In genomic region chr19:45793178-45793564, GRCh38 we compare ENCODE assay signal across 10 cellular contexts. TPM values are rescaled to one million over a fixed set of nuclear protein-coding genes. Genes with fewer than 3 reads are reported as not detected.
A peak's percentile ranks its signal among the peaks of the same experiment; 100 is the strongest.
DNase-seq lines count a peak whose midpoint lies in the region; ATAC-seq and TF ChIP-seq lines count a peak whose summit lies in the region.
"Had no signal": no experiment of that assay in that cellular context is flagged by ENCODE, and none has a peak within 500 bp of the region (broad histone marks: within the 10 kb centered on the region; RNA-seq: fewer than 3 reads in every experiment).

No MANE protein-coding gene starts in this region.

- no peak overlapping the region for H2AFZ ChIP-seq in KMS-11 (ENCODE audit: low read depth)
- H2AFZ ChIP-seq in neuronal stem cell (ENCODE audit: low read length): peak overlapping the region; percentile 51

- peak overlapping the region; percentile 79 to 96 (median 91) for H3K27ac Mint-ChIP-seq in CD4-positive, alpha-beta memory T cell

- H4K91ac ChIP-seq in neuronal stem cell (ENCODE audit: low read depth, low read length, poor library complexity): no peak overlapping the region

- no peak overlapping the region for H2AK5ac ChIP-seq in neuronal stem cell (ENCODE audit: low read depth, low read length)

- peak overlapping the region; percentile 77 to 92 (median 85) for H3K4me3 Mint-ChIP-seq in CD4-positive, alpha-beta memory T cell

- H3K14ac ChIP-seq in neuronal stem cell (ENCODE audit: low read length): no peak overlapping the region

- no peak overlapping the region for H2BK120ac ChIP-seq in neuronal stem cell (ENCODE audit: low read depth, low read length)

- no peak overlapping the region for H4K8ac ChIP-seq in neuronal stem cell (ENCODE audit: low read depth, low read length)

- H3K9me3 Mint-ChIP-seq in CD4-positive, alpha-beta memory T cell: no peaks in the 10 kb centered on the region

- no peaks in the 10 kb centered on the region for H3K9me3 ChIP-seq in CD4-positive, alpha-beta memory T cell (ENCODE audit: control insufficient read depth in 1 of 2, low read length in 2 of 2)
- no peaks in the 10 kb centered on the region for H3K9me3 ChIP-seq in neuronal stem cell (replicated peaks in 1 of 2; ENCODE audit: control insufficient read depth in 2 of 2, insufficient read depth in 1 of 2, low read depth in 1 of 2, low read length in 2 of 2)
- H3K9me3 ChIP-seq: testis had no signal

- ATAC-seq in GM21423 (IDR thresholded peaks at IDR 0.05; ENCODE audit: unreplicated experiment) (no peak), HG03095 (IDR thresholded peaks at IDR 0.05; ENCODE audit: unreplicated experiment) (no peak), GM21576 (IDR thresholded peaks at IDR 0.05; ENCODE audit: unreplicated experiment) (no peak), GM18858 (IDR thresholded peaks at IDR 0.05; ENCODE audit: unreplicated experiment) (no peak)

- peaks cover 18% of the 10 kb centered on the region for H3K79me2 ChIP-seq in KMS-11 (ENCODE audit: insufficient read depth, low read depth)

- POLR2A ChIA-PET in CD4-positive, alpha-beta memory T cell (lab: Charles Lee; ENCODE audit: partially characterized antibody): interaction anchor here (1.0 to 3.8 kb wide), 6 partner anchors 11 to 343 kb away, joined by 3 to 56 read pairs (median 6); partner anchors contain the start of genes CCDC61, DMPK, SIX5 and SYMPK

- no peak overlapping the region for H2BK12ac ChIP-seq in neuronal stem cell (ENCODE audit: low read length)

- no peak overlapping the region for H2BK5ac ChIP-seq in neuronal stem cell (ENCODE audit: low read length)

- peaks cover 14 to 29% of the 10 kb centered on the region in 2 donors for H3K36me3 Mint-ChIP-seq in CD4-positive, alpha-beta memory T cell

- no peak overlapping the region for H3K27ac ChIP-seq in CD4-positive, alpha-beta memory T cell (ENCODE audit: low read depth, low read length)
- H3K27ac ChIP-seq in KMS-11: no peak overlapping the region
- H3K27ac ChIP-seq in caudate nucleus (ENCODE audit: low read depth, low read length): peak overlapping the region; percentile 27
- peak overlapping the region; percentile 10 for H3K27ac ChIP-seq in neuronal stem cell (replicated peaks; ENCODE audit: low read length)

- peak overlapping the region in 1 of 2 donors; percentile 62 for H3K4me3 ChIP-seq in CD4-positive, alpha-beta memory T cell (ENCODE audit: low read length in 2 of 2)
- H3K4me3 ChIP-seq in KMS-11 (IDR thresholded peaks at IDR 0.05; ENCODE audit: insufficient read depth, low read depth, low read length) (no peak overlapping the region), neuronal stem cell (ENCODE audit: low read length in 2 of 2) (peak overlapping the region in 1 of 2 donors; percentile 99)

- no CpG with 5 or more reads among the region's 3 CpGs for WGBS in neuronal stem cell (ENCODE audit: extremely low coverage in 2 of 2, insufficient read length in 2 of 2, insufficient replicate concordance in 1 of 2), 2 donors

- no peak overlapping the region for H3K18ac ChIP-seq in neuronal stem cell (ENCODE audit: low read length)

- H2BK15ac ChIP-seq in neuronal stem cell (ENCODE audit: low read length): no peak overlapping the region

- H3K4me1 ChIP-seq in CD4-positive, alpha-beta memory T cell (ENCODE audit: insufficient read depth, low read length): peaks cover 32% of the 10 kb centered on the region
- H3K4me1 ChIP-seq in KMS-11 (ENCODE audit: low read depth, poor library complexity, severe bottlenecking) (peaks cover 20% of the 10 kb centered on the region), neuronal stem cell (ENCODE audit: control insufficient read depth in 2 of 2, insufficient read depth in 1 of 2, low read depth in 1 of 2, low read length in 2 of 2) (peaks cover 14 to 16% of the 10 kb centered on the region in 2 donors)

- TF ChIP-seq CTCF in KMS-11 (conservative IDR thresholded peaks at IDR 0.05; ENCODE audit: low read depth, low read length): no peak

- peaks cover 29 to 46% (median 35%) of the 10 kb centered on the region in 4 donors for H3K4me1 Mint-ChIP-seq in CD4-positive, alpha-beta memory T cell

- no peak overlapping the region for H3K23ac ChIP-seq in neuronal stem cell (ENCODE audit: low read depth, low read length, poor library complexity)

- intact Hi-C loops in CD4-positive, alpha-beta memory T cell (cut with micrococcal nuclease): loop anchor here (2.0 to 10.0 kb wide), 3 partner anchors 70 to 202 kb away; partner anchors contain the start of genes CCDC61 and SYMPK

- peak overlapping the region; percentile 52 for H3K4me2 ChIP-seq in KMS-11
- H3K4me2 ChIP-seq in neuronal stem cell (ENCODE audit: insufficient read depth, low read length, poor library complexity, severe bottlenecking): peak overlapping the region; percentile 32

- no peak overlapping the region for H3K4ac ChIP-seq in neuronal stem cell (ENCODE audit: low read length)

- no peak overlapping the region for H3K9ac ChIP-seq in KMS-11
- H3K9ac ChIP-seq in neuronal stem cell (ENCODE audit: low read depth, low read length, poor library complexity): no peak overlapping the region

- CTCF ChIA-PET in CD4-positive, alpha-beta memory T cell (lab: Charles Lee; ENCODE audit: partially characterized antibody): interaction anchor here (12.2 kb wide), 1 partner anchor 24 kb away, joined by 238 read pairs; the partner anchor contains the start of gene SIX5

- H3K79me1 ChIP-seq in neuronal stem cell (ENCODE audit: low read depth, low read length): peaks cover 19% of the 10 kb centered on the region

- no peak for DNase-seq in CD4-positive, alpha-beta memory T cell
- DNase-seq in caudate nucleus (lab: John Stamatoyannopoulos, UW) (no peak), neuronal stem cell (ENCODE audit: low spot score) (no peak)

- H3K27me3 ChIP-seq in CD4-positive, alpha-beta memory T cell (ENCODE audit: insufficient read depth, low read length): peaks cover 4% of the 10 kb centered on the region
- 0 out of 2 replicates have a peak, but pooled peaks cover 3% of the 10 kb centered on the region for H3K27me3 ChIP-seq in KMS-11 (ENCODE audit: insufficient read depth, low read depth)
- H3K27me3 ChIP-seq in neuronal stem cell (ENCODE audit: control insufficient read depth in 3 of 3, insufficient read depth in 3 of 3, low read depth in 1 of 3, low read length in 3 of 3): no peaks in the 10 kb centered on the region
- H3K27me3 ChIP-seq: testis had no signal

- peaks cover 13% of the 10 kb centered on the region for H3K36me3 ChIP-seq in CD4-positive, alpha-beta memory T cell (ENCODE audit: insufficient read depth, low read length)
- H3K36me3 ChIP-seq in KMS-11 (ENCODE audit: insufficient read depth) (peaks cover 7% of the 10 kb centered on the region; the same call in 1 of the 2 replicates), neuronal stem cell (replicated peaks in 1 of 2; ENCODE audit: control insufficient read depth in 2 of 2, insufficient read depth in 2 of 2, low read length in 2 of 2) (peaks cover 21 to 29% of the 10 kb centered on the region in 2 donors)

- no peaks in the 10 kb centered on the region for H4K20me1 ChIP-seq in KMS-11 (ENCODE audit: insufficient read depth)

- H3K27me3 Mint-ChIP-seq in CD4-positive, alpha-beta memory T cell: peaks cover 8 to 20% of the 10 kb centered on the region in 2 donors

RNA-seq across cellular contexts. Expression of gene DMWD, which starts 0.5 kb away (rescaled TPM):
- total RNA-seq in CD4-positive, alpha-beta memory T cell: 10 to 100 TPM; 49.3 to 52.6 TPM
- polyA plus RNA-seq in CD4-positive, alpha-beta memory T cell: 10 to 100 TPM in 1 of 2 donors, 1 to 10 TPM in 1; 6.9 to 11.7 TPM
- polyA plus RNA-seq in neuronal stem cell (2013, experiment 1 of 2): 36.3 TPM
- polyA plus RNA-seq in neuronal stem cell (2013, experiment 2 of 2): 35.8 TPM

RNA-seq across cellular contexts. Expression of gene DMPK, which starts 10.9 kb away (rescaled TPM):
- 10 to 100 TPM; 30.8 to 32.9 TPM for total RNA-seq in CD4-positive, alpha-beta memory T cell
- polyA plus RNA-seq in CD4-positive, alpha-beta memory T cell: 1 to 10 TPM in 1 of 2 donors, not detected in 1; 1.3 TPM
- polyA plus RNA-seq in neuronal stem cell (2013, experiment 1 of 2): 29.4 TPM
- polyA plus RNA-seq in neuronal stem cell (2013, experiment 2 of 2): 28.6 TPM

RNA-seq across cellular contexts. Expression of gene RSPH6A, which starts 21.9 kb away (rescaled TPM):
- under 1 TPM; 0.29 to 0.39 TPM for total RNA-seq in CD4-positive, alpha-beta memory T cell
- not detected for polyA plus RNA-seq in CD4-positive, alpha-beta memory T cell
- not detected for polyA plus RNA-seq in neuronal stem cell (2013, experiment 1 of 2)
- polyA plus RNA-seq in neuronal stem cell (2013, experiment 2 of 2): 0.03 TPM

RNA-seq across cellular contexts. Expression of gene SIX5, which starts 24.1 kb away (rescaled TPM):
- total RNA-seq in CD4-positive, alpha-beta memory T cell: 1 to 10 TPM; 1.5 to 1.7 TPM
- polyA plus RNA-seq in CD4-positive, alpha-beta memory T cell: under 1 TPM in 1 of 2 donors, not detected in 1; 0.08 TPM
- polyA plus RNA-seq in neuronal stem cell (2013, experiment 1 of 2): 34.8 TPM
- 34.5 TPM for polyA plus RNA-seq in neuronal stem cell (2013, experiment 2 of 2)

RNA-seq across cellular contexts. Expression of gene MEIOSIN, which starts 59.9 kb away (rescaled TPM):
- not detected for total RNA-seq in CD4-positive, alpha-beta memory T cell
- not detected for polyA plus RNA-seq in CD4-positive, alpha-beta memory T cell
- 0.01 TPM for polyA plus RNA-seq in neuronal stem cell (2013, experiment 1 of 2)
- 0.03 TPM for polyA plus RNA-seq in neuronal stem cell (2013, experiment 2 of 2)
- total RNA-seq: myocyte had no signal

Comparison
In these comparisons a context has a peak if more than half of its experiments do, and no peak if none do; other contexts are left out.
1. H3K27ac ChIP-seq: peak in caudate nucleus (single experiment) and neuronal stem cell (single experiment); none in CD4-positive, alpha-beta memory T cell (single experiment) and KMS-11 (single experiment).